21 cellular contexts compared by ENCODE assay signal in the genomic region with DNA sequence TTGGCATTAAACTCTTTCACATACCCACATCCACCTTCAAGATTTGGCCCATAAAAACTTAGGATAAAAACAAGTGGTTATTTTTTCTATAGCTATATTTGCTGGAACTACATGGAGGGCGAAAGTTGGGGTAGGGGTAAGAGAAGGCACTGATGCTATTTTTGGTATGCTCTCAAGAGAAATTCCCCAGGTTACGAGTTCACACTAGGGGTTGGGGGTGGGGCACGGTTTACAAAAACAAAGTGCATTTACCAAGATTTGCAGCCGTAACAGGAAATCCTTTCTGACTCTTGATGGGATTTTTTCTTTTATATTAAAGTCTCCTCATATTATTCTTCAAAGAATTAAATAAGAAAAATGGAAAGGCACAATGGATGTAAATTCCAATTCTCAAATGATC.
"Had no signal": no experiment of that assay in that cellular context is flagged by ENCODE, and none has a peak within 500 bp of the region (broad histone marks: within the 10 kb centered on the region; RNA-seq: fewer than 3 reads in every experiment).

No MANE protein-coding gene starts in this region.

- H3K9me3 ChIP-seq: esophagus muscularis mucosa, gastrocnemius medialis, heart right ventricle, pancreas had no signal

- H3K4me1 ChIP-seq: gastrocnemius medialis, pancreas had no signal

- H3K27ac Mint-ChIP-seq: nephron, progenitor cell of endocrine pancreas had no signal

- H3K36me3 ChIP-seq: esophagus muscularis mucosa, gastrocnemius medialis, pancreas had no signal

- H3K4me3 Mint-ChIP-seq: nephron had no signal

- DNase-seq: cortex of kidney; dorsolateral prefrontal cortex; effector memory CD4-positive, alpha-beta T cell; gastrocnemius medialis; heart right ventricle; left colon; left ventricle myocardium superior; mesenchymal stem cell; midbrain; occipital lobe; pancreas; right cardiac atrium; small intestine; stimulated activated CD4-positive, alpha-beta T cell treated with anti-CD3 and anti-CD28 coated beads, Interleukin-2, amount 100 ng/mL, for 48 hours; stimulated activated naive CD4-positive, alpha-beta T cell treated with Interleukin-2 at 50 U/mL for 16 hours; trophoblast cell had no signal

- H3K4me3 ChIP-seq: dorsolateral prefrontal cortex, esophagus muscularis mucosa, gastrocnemius medialis, heart right ventricle, lung, pancreas had no signal

- H3K9me3 Mint-ChIP-seq: nephron had no signal

- H3K27ac ChIP-seq: dorsolateral prefrontal cortex, epithelial cell of prostate, esophagus muscularis mucosa, gastrocnemius medialis, heart right ventricle, pancreas had no signal

- ATAC-seq: gastrocnemius medialis, heart right ventricle, left colon, left ventricle myocardium superior, pancreas, right cardiac atrium had no signal
